Comparison of ENCODE assay signal across 29 cellular contexts in genomic region chr3:79199966-79200365, GRCh38.
"Had no signal": no experiment of that assay in that cellular context is flagged by ENCODE, and none has a peak within 500 bp of the region (broad histone marks: within the 10 kb centered on the region; RNA-seq: fewer than 3 reads in every experiment).

No MANE protein-coding gene starts in this region.

- H3K27me3 Mint-ChIP-seq: activated CD4-positive, alpha-beta memory T cell treated with anti-CD3 and anti-CD28 coated beads, Interleukin-2, amount 10 ng/mL, durations not matched to agents 7 days and 5 days; activated CD4-positive, alpha-beta T cell treated with anti-CD3 and anti-CD28 coated beads, Interleukin-2, amount 10 ng/mL, durations not matched to agents 7 days and 5 days; activated T-cell treated with anti-CD3 and anti-CD28 coated beads, Interleukin-2, amount 50 U/mL, for 24 hours; central memory CD8-positive, alpha-beta T cell; natural killer cell treated with Interleukin-12 subunit alpha and Interleukin-12 subunit beta and Interleukin-15 and Interleukin-18, amount 100 ng/mL, for 72 hours; T-helper 17 cell had no signal

- H3K4me1 ChIP-seq: colonic mucosa, esophagus squamous epithelium, left ventricle myocardium inferior, testis had no signal

- H3K27ac ChIP-seq: colonic mucosa, epithelial cell of prostate, esophagus squamous epithelium, left ventricle myocardium inferior, skin epidermis, testis had no signal

- H3K4me3 Mint-ChIP-seq: activated CD4-positive, alpha-beta memory T cell treated with anti-CD3 and anti-CD28 coated beads, Interleukin-2, amount 10 ng/mL, durations not matched to agents 7 days and 5 days; activated CD4-positive, alpha-beta T cell treated with anti-CD3 and anti-CD28 coated beads, Interleukin-2, amount 10 ng/mL, durations not matched to agents 7 days and 5 days; activated T-cell treated with anti-CD3 and anti-CD28 coated beads, Interleukin-2, amount 50 U/mL, for 24 hours; central memory CD8-positive, alpha-beta T cell; natural killer cell treated with Interleukin-12 subunit alpha and Interleukin-12 subunit beta and Interleukin-15 and Interleukin-18, amount 100 ng/mL, for 72 hours; T-helper 17 cell had no signal

- DNase-seq: activated CD4-positive, alpha-beta memory T cell treated with anti-CD3 and anti-CD28 coated beads, Interleukin-2, amount 10 ng/mL, durations not matched to agents 7 days and 5 days; activated CD4-positive, alpha-beta T cell treated with anti-CD3 and anti-CD28 coated beads for 1 hour; activated CD4-positive, alpha-beta T cell treated with anti-CD3 and anti-CD28 coated beads, Interleukin-2, amount 10 ng/mL, durations not matched to agents 7 days and 5 days; activated CD8-positive, alpha-beta memory T cell treated with anti-CD3 and anti-CD28 coated beads, Interleukin-2, amount 50 U/mL, for 48 hours; activated gamma-delta T cell treated with Interleukin-2 at 50 U/mL for 16 hours; activated naive CD4-positive, alpha-beta T cell treated with anti-CD3 and anti-CD28 coated beads, Interleukin-2, amount 50 U/mL, for 16 hours; activated T-cell treated with anti-CD3 and anti-CD28 coated beads, Interleukin-2, amount 50 U/mL, for 24 hours; amniotic stem cell; colonic mucosa; effector CD8-positive, alpha-beta T cell; esophagus squamous epithelium; islet precursor cell; left ventricle myocardium inferior; mucosa of descending colon; posterior cingulate gyrus; stimulated activated CD4-positive, alpha-beta T cell treated with anti-CD3 and anti-CD28 coated beads, Interleukin-12 subunit alpha, Interleukin-12 subunit beta, amount 100 ng/mL, for 4 hours; stimulated activated CD4-positive, alpha-beta T cell treated with anti-CD3 and anti-CD28 coated beads, Interleukin-4, amount 100 ng/mL, for 1 hour; stimulated activated naive CD8-positive, alpha-beta T cell treated with anti-CD3 and anti-CD28 coated beads, Interleukin-15, Interleukin-2, amounts not matched to agents 100 U/mL and 50 U/mL, for 24 hours; T-helper 17 cell; T1000; testis had no signal

- H3K27ac Mint-ChIP-seq: activated CD4-positive, alpha-beta memory T cell treated with anti-CD3 and anti-CD28 coated beads, Interleukin-2, amount 10 ng/mL, durations not matched to agents 7 days and 5 days; activated CD4-positive, alpha-beta T cell treated with anti-CD3 and anti-CD28 coated beads, Interleukin-2, amount 10 ng/mL, durations not matched to agents 7 days and 5 days; activated T-cell treated with anti-CD3 and anti-CD28 coated beads, Interleukin-2, amount 50 U/mL, for 24 hours; natural killer cell treated with Interleukin-12 subunit alpha and Interleukin-12 subunit beta and Interleukin-15 and Interleukin-18, amount 100 ng/mL, for 72 hours; T-helper 17 cell had no signal

- H3K9me3 ChIP-seq: colonic mucosa, esophagus squamous epithelium, mucosa of descending colon, testis had no signal

- FAIRE-seq: bronchial epithelial cell, endometrium, urothelium cell line had no signal

- H3K27me3 ChIP-seq: colonic mucosa, esophagus squamous epithelium, testis had no signal

- H3K36me3 Mint-ChIP-seq: natural killer cell treated with Interleukin-12 subunit alpha and Interleukin-12 subunit beta and Interleukin-15 and Interleukin-18, amount 100 ng/mL, for 72 hours had no signal

- ATAC-seq: mucosa of descending colon; natural killer cell treated with Interleukin-12 subunit alpha and Interleukin-12 subunit beta and Interleukin-15 and Interleukin-18, amount 100 ng/mL, for 72 hours; sciatic nerve; stimulated activated naive CD8-positive, alpha-beta T cell treated with anti-CD3 and anti-CD28 coated beads, Interleukin-15, Interleukin-2, amounts not matched to agents 100 U/mL and 50 U/mL, for 24 hours; T-helper 17 cell had no signal

- H3K36me3 ChIP-seq: colonic mucosa, esophagus squamous epithelium, left ventricle myocardium inferior had no signal

- H3K4me3 ChIP-seq: colonic mucosa, esophagus squamous epithelium, left ventricle myocardium inferior, mucosa of descending colon, skin epidermis, testis had no signal

- H3K4me1 Mint-ChIP-seq: activated CD4-positive, alpha-beta memory T cell treated with anti-CD3 and anti-CD28 coated beads, Interleukin-2, amount 10 ng/mL, durations not matched to agents 7 days and 5 days; activated CD4-positive, alpha-beta T cell treated with anti-CD3 and anti-CD28 coated beads, Interleukin-2, amount 10 ng/mL, durations not matched to agents 7 days and 5 days; central memory CD8-positive, alpha-beta T cell; T-helper 17 cell had no signal
